In genomic region chr22:23071163-23072034, GRCh38 we compare ENCODE assay signal across 8 cellular contexts. TPM values are rescaled to one million over a fixed set of nuclear protein-coding genes. Genes with fewer than 3 reads are reported as not detected.
DNase-seq lines count a peak whose midpoint lies in the region; ATAC-seq, FAIRE-seq and TF ChIP-seq lines count a peak whose summit lies in the region.

No MANE protein-coding gene starts in this region.

- H3K36me3 ChIP-seq in astrocyte (ENCODE audit: insufficient read depth, low read length) (no peaks in the 10 kb centered on the region), tibial nerve (no peaks in the 10 kb centered on the region)

- peaks cover 2% of the 10 kb centered on the region for H3K27me3 ChIP-seq in astrocyte (ENCODE audit: insufficient read depth, low read length)
- no peaks in the 10 kb centered on the region for H3K27me3 ChIP-seq in tibial nerve

- peak overlapping the region; percentile 68 for H3K9ac ChIP-seq in astrocyte (ENCODE audit: low read length)

- peaks cover 7% of the 10 kb centered on the region for H3K27me3 Mint-ChIP-seq in activated T-cell treated with anti-CD3 and anti-CD28 coated beads, Interleukin-2, amount 50 U/mL, for 4 hours (ENCODE audit: low read depth)
- peaks cover 66% of the 10 kb centered on the region for H3K27me3 Mint-ChIP-seq in astrocyte (ENCODE audit: low read depth, unreplicated experiment)
- peaks cover 57% of the 10 kb centered on the region for H3K27me3 Mint-ChIP-seq in mesothelial cell of epicardium (ENCODE audit: low read depth)

- H3K27ac Mint-ChIP-seq in astrocyte (ENCODE audit: unreplicated experiment) (no peak overlapping the region), mesothelial cell of epicardium (no peak overlapping the region)

- peak overlapping the region; percentile 69 for H3K4me3 Mint-ChIP-seq in activated T-cell treated with anti-CD3 and anti-CD28 coated beads, Interleukin-2, amount 50 U/mL, for 4 hours
- H3K4me3 Mint-ChIP-seq in astrocyte (ENCODE audit: unreplicated experiment) (peak overlapping the region; percentile 74), mesothelial cell of epicardium (peak overlapping the region; percentile 68)

- 63 to 73% methylated on average over 25 to 32 of the region's 32 CpGs for WGBS in tibial nerve, 2 donors

- H3K4me2 ChIP-seq in astrocyte (ENCODE audit: low read length): peak overlapping the region; percentile 82

- peaks cover 12% of the 10 kb centered on the region for H3K4me1 Mint-ChIP-seq in activated T-cell treated with anti-CD3 and anti-CD28 coated beads, Interleukin-2, amount 50 U/mL, for 4 hours (ENCODE audit: low read depth)
- H3K4me1 Mint-ChIP-seq in astrocyte (ENCODE audit: low read depth, unreplicated experiment) (peaks cover 6% of the 10 kb centered on the region), mesothelial cell of epicardium (peaks cover 26% of the 10 kb centered on the region)

- TF ChIP-seq CTCF in astrocyte (IDR thresholded peaks at IDR 0.05; ENCODE audit: insufficient read depth, low read depth, low read length) (no peak), mesothelial cell of epicardium (IDR thresholded peaks at IDR 0.05; ENCODE audit: unreplicated experiment) (no peak), tibial nerve (IDR thresholded peaks at IDR 0.05) (no peak)

- no peak for TF ChIP-seq EP300 in tibial nerve (IDR thresholded peaks at IDR 0.05)

- H3K9me3 ChIP-seq in astrocyte (ENCODE audit: insufficient read depth, low read depth, low read length) (no peaks in the 10 kb centered on the region), tibial nerve (no peaks in the 10 kb centered on the region)

- peak overlapping the region; percentile 66 for H2AFZ ChIP-seq in astrocyte (ENCODE audit: low read depth, low read length)

- DNase-seq in activated T-cell treated with anti-CD3 and anti-CD28 coated beads, Interleukin-2, amount 50 U/mL, for 4 hours: no peak
- no peak for DNase-seq in activated T-cell treated with anti-CD3 and anti-CD28 coated beads, Interleukin-2, amount 50 U/mL, for 1 hour
- no peak for DNase-seq in astrocyte (ENCODE audit: low read depth)
- DNase-seq in mesothelial cell of epicardium (ENCODE audit: low spot score in 2 of 2, unreplicated experiment in 2 of 2): peak in 1 of 2 experiments; percentile 12
- no peak for DNase-seq in tibial nerve (ENCODE audit: low spot score in 2 of 2)
- no peak for DNase-seq in islet precursor cell
- no peak for DNase-seq in stimulated activated CD4-positive, alpha-beta T cell treated with anti-CD3 and anti-CD28 coated beads, Interleukin-4, amount 100 ng/mL, for 24 hours

- ATAC-seq in activated T-cell treated with anti-CD3 and anti-CD28 coated beads, Interleukin-2, amount 50 U/mL, for 4 hours: no peak
- no peak for ATAC-seq in GM21381 (IDR thresholded peaks at IDR 0.05; ENCODE audit: unreplicated experiment)

- no peaks in the 10 kb centered on the region for H3K79me2 ChIP-seq in astrocyte (ENCODE audit: insufficient read depth, low read length)

- H4K20me1 ChIP-seq in astrocyte (ENCODE audit: insufficient read depth, low read length): peaks cover 19% of the 10 kb centered on the region

- no peaks in the 10 kb centered on the region for H3K9me3 Mint-ChIP-seq in activated T-cell treated with anti-CD3 and anti-CD28 coated beads, Interleukin-2, amount 50 U/mL, for 4 hours
- peaks cover 5% of the 10 kb centered on the region for H3K9me3 Mint-ChIP-seq in astrocyte (ENCODE audit: unreplicated experiment)
- H3K9me3 Mint-ChIP-seq in mesothelial cell of epicardium: no peaks in the 10 kb centered on the region

- TF ChIP-seq POLR2A in tibial nerve (IDR thresholded peaks at IDR 0.05): no peak

- H3K36me3 Mint-ChIP-seq in activated T-cell treated with anti-CD3 and anti-CD28 coated beads, Interleukin-2, amount 50 U/mL, for 4 hours (ENCODE audit: insufficient read depth): no peaks in the 10 kb centered on the region
- H3K36me3 Mint-ChIP-seq in astrocyte (ENCODE audit: low read depth, unreplicated experiment): no peaks in the 10 kb centered on the region
- H3K36me3 Mint-ChIP-seq in mesothelial cell of epicardium: no peaks in the 10 kb centered on the region

- H3K27ac ChIP-seq in astrocyte (ENCODE audit: low read depth, low read length) (no peak overlapping the region), tibial nerve (peak overlapping the region in 3 of 4 donors; percentile 20 to 85 (median 62))

- H3K4me1 ChIP-seq in astrocyte (ENCODE audit: insufficient read depth, low read length) (peaks cover 13% of the 10 kb centered on the region), tibial nerve (peaks cover 0 to 27% (median 16%) of the 10 kb centered on the region in 4 donors)

- no peak for FAIRE-seq in astrocyte (lab: Jason Lieb, UNC)

- H3K4me3 ChIP-seq in astrocyte (ENCODE audit: insufficient read depth, low read depth, low read length) (peak overlapping the region; percentile 51), tibial nerve (peak overlapping the region; percentile 49 to 87 (median 62))

RNA-seq across cellular contexts. Expression of gene GNAZ, which starts 1.1 kb away (rescaled TPM):
- total RNA-seq in activated T-cell treated with anti-CD3 and anti-CD28 coated beads, Interleukin-2, amount 50 U/mL, for 4 hours: 1 to 10 TPM in 1 of 3 donors, under 1 TPM in 2; 0.61 to 1.3 (median 0.99) TPM
- 0.96 and 1.1 TPM in 2 replicates for total RNA-seq in astrocyte
- total RNA-seq in mesothelial cell of epicardium: 5.8 to 6.5 TPM (median 6.0 TPM) in 3 replicates
- 10 to 100 TPM; 14.1 to 20.1 (median 18.0) TPM for total RNA-seq in tibial nerve
